9 cellular contexts compared by ENCODE assay signal in the genomic region with DNA sequence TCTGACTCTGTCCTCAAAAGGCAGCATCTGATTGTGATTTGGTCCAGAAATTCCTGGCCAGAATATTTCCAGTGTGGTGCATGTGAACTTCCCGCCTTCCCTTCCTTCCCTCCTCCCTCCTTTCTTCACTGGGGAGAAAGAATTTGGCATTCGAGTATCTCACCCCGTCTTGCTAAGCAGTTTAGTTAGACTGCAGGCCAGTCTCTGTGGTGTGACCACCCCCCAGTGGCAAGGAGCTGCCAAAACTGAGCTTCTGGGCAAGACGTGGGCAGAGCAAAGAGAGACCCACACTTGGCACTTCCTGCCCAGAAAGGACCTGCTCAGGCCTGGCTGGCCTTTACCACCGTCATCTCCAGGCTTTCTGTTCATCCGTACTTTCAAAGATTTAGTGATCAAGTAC. TPM values are rescaled to one million over a fixed set of nuclear protein-coding genes. Genes with fewer than 3 reads are reported as not detected.
DNase-seq lines count a peak whose midpoint lies in the region; ATAC-seq, FAIRE-seq and TF ChIP-seq lines count a peak whose summit lies in the region.
"Had no signal": no experiment of that assay in that cellular context is flagged by ENCODE, and none has a peak within 500 bp of the region (broad histone marks: within the 10 kb centered on the region; RNA-seq: fewer than 3 reads in every experiment).

No MANE protein-coding gene starts in this region.

- peak; percentile 23 for DNase-seq in DMS53 (lab: John Stamatoyannopoulos, UW)
- no peak for DNase-seq in DMS53 treated with DMSO at 0.1 percent for 48 hours (lab: John Stamatoyannopoulos, UW; ENCODE audit: unreplicated experiment)
- DNase-seq in OCI-M1 (lab: John Stamatoyannopoulos, UW): peak; percentile 19
- peak; percentile 29 for DNase-seq in bronchial epithelial cell (ENCODE audit: low read depth)
- DNase-seq in medulla oblongata (ENCODE audit: extremely low spot score): peak; percentile 52
- no peak for DNase-seq in NCI-H1436 (lab: John Stamatoyannopoulos, UW)

- peaks cover 3% of the 10 kb centered on the region for H3K27me3 ChIP-seq in bronchial epithelial cell (ENCODE audit: control insufficient read depth, insufficient read depth, low read length)

- TF ChIP-seq CTCF in bronchial epithelial cell (IDR thresholded peaks at IDR 0.05; ENCODE audit: insufficient read depth, low read length, severe bottlenecking): peak; percentile 44

- ATAC-seq in GM21737 (IDR thresholded peaks at IDR 0.05; ENCODE audit: unreplicated experiment) (no peak), HG03280 (IDR thresholded peaks at IDR 0.05; ENCODE audit: unreplicated experiment) (no peak)

- no peak overlapping the region for H3K4me3 ChIP-seq in bronchial epithelial cell (ENCODE audit: low read depth, low read length)

- peak; percentile 66 for FAIRE-seq in bronchial epithelial cell (lab: Jason Lieb, UNC)
- FAIRE-seq: A204.1 had no signal

- no peaks in the 10 kb centered on the region for H3K36me3 ChIP-seq in bronchial epithelial cell (ENCODE audit: control insufficient read depth, insufficient read depth, low read length)

RNA-seq across cellular contexts. Expression of a gene that starts 36.4 kb away (rescaled TPM):
- not detected in 2 replicates for total RNA-seq in bronchial epithelial cell

RNA-seq across cellular contexts. Expression of a gene that starts 48.7 kb away (rescaled TPM):
- 2.4 and 11.6 TPM in 2 replicates for total RNA-seq in bronchial epithelial cell

Comparison
In these comparisons a context has a peak if more than half of its experiments do, and no peak if none do; other contexts are left out.
1. DNase-seq: peak in DMS53 (single experiment), OCI-M1 (single experiment), bronchial epithelial cell (single experiment) and medulla oblongata (single experiment); none in DMS53 treated with DMSO at 0.1 percent for 48 hours (single experiment) and NCI-H1436 (single experiment).